Comparison of ENCODE assay signal across 28 cellular contexts in genomic region chr3:4461459-4462090, GRCh38.
"Had no signal": no experiment of that assay in that cellular context is flagged by ENCODE, and none has a peak within 500 bp of the region (broad histone marks: within the 10 kb centered on the region; RNA-seq: fewer than 3 reads in every experiment).

No MANE protein-coding gene starts in this region.

- DNase-seq: activated CD4-positive, alpha-beta T cell treated with anti-CD3 and anti-CD28 coated beads for 36 hours; activated CD4-positive, alpha-beta T cell treated with anti-CD3 and anti-CD28 coated beads, Interleukin-2, amount 10 ng/mL, durations not matched to agents 7 days and 5 days; activated CD4-positive, alpha-beta T cell treated with anti-CD3 and anti-CD28 coated beads, Interleukin-2, amount 50 U/mL, for 48 hours; activated CD8-positive, alpha-beta T cell treated with anti-CD3 and anti-CD28 coated beads, Interleukin-2, amount 10 ng/mL, durations not matched to agents 7 days and 5 days; activated effector memory CD4-positive, alpha-beta T cell treated with anti-CD3 and anti-CD28 coated beads, Interleukin-2, amount 50 U/mL, for 16 hours; activated naive CD4-positive, alpha-beta T cell treated with Interleukin-2 at 50 U/mL for 16 hours; activated T-cell treated with anti-CD3 and anti-CD28 coated beads, Interleukin-2, amount 50 U/mL, for 24 hours; amniotic stem cell; aorta; brain microvascular endothelial cell; central memory CD4-positive, alpha-beta T cell; KG1; MG63; NCI-H1092; NCI-H1436 treated with DMSO at 0.1 percent for 48 hours; NCI-H1694 treated with DMSO at 0.1 percent for 48 hours; NCI-H2029; NCI-H345; NCI-H524 treated with DMSO at 0.1 percent for 48 hours; PC-9; Right ventricle myocardium superior; SW 1271; T-helper 1 cell; T-helper 2 cell; T-helper 9 cell had no signal

- H3K27me3 Mint-ChIP-seq: activated CD4-positive, alpha-beta T cell treated with anti-CD3 and anti-CD28 coated beads for 36 hours; activated CD4-positive, alpha-beta T cell treated with anti-CD3 and anti-CD28 coated beads, Interleukin-2, amount 10 ng/mL, durations not matched to agents 7 days and 5 days; activated naive CD4-positive, alpha-beta T cell treated with anti-CD3 and anti-CD28 coated beads, Interleukin-2, amount 50 U/mL, for 24 hours; activated T-cell treated with anti-CD3 and anti-CD28 coated beads, Interleukin-2, amount 50 U/mL, for 24 hours had no signal

- ATAC-seq: activated CD4-positive, alpha-beta T cell treated with anti-CD3 and anti-CD28 coated beads for 36 hours; activated CD4-positive, CD25-positive, alpha-beta regulatory T cell treated with anti-CD3 and anti-CD28 coated beads, Interleukin-2, amount 50 U/mL, for 24 hours; activated CD8-positive, alpha-beta T cell treated with anti-CD3 and anti-CD28 coated beads, Interleukin-2, amount 10 ng/mL, durations not matched to agents 7 days and 5 days; WTC11 had no signal

- H3K36me3 Mint-ChIP-seq: activated naive CD4-positive, alpha-beta T cell treated with anti-CD3 and anti-CD28 coated beads, Interleukin-2, amount 50 U/mL, for 24 hours; WTC11 had no signal

- H3K27ac Mint-ChIP-seq: activated CD4-positive, alpha-beta T cell treated with anti-CD3 and anti-CD28 coated beads for 36 hours; activated CD4-positive, alpha-beta T cell treated with anti-CD3 and anti-CD28 coated beads, Interleukin-2, amount 10 ng/mL, durations not matched to agents 7 days and 5 days; activated CD8-positive, alpha-beta T cell treated with anti-CD3 and anti-CD28 coated beads, Interleukin-2, amount 10 ng/mL, durations not matched to agents 7 days and 5 days; activated naive CD4-positive, alpha-beta T cell treated with anti-CD3 and anti-CD28 coated beads, Interleukin-2, amount 50 U/mL, for 24 hours; activated T-cell treated with anti-CD3 and anti-CD28 coated beads, Interleukin-2, amount 50 U/mL, for 24 hours; WTC11 had no signal

- H3K9me3 Mint-ChIP-seq: activated CD4-positive, alpha-beta T cell treated with anti-CD3 and anti-CD28 coated beads, Interleukin-2, amount 10 ng/mL, durations not matched to agents 7 days and 5 days; activated naive CD4-positive, alpha-beta T cell treated with anti-CD3 and anti-CD28 coated beads, Interleukin-2, amount 50 U/mL, for 24 hours; activated T-cell treated with anti-CD3 and anti-CD28 coated beads, Interleukin-2, amount 50 U/mL, for 24 hours had no signal

- H3K4me3 Mint-ChIP-seq: activated CD4-positive, alpha-beta T cell treated with anti-CD3 and anti-CD28 coated beads for 36 hours; activated CD4-positive, alpha-beta T cell treated with anti-CD3 and anti-CD28 coated beads, Interleukin-2, amount 10 ng/mL, durations not matched to agents 7 days and 5 days; activated CD8-positive, alpha-beta T cell treated with anti-CD3 and anti-CD28 coated beads, Interleukin-2, amount 10 ng/mL, durations not matched to agents 7 days and 5 days; activated naive CD4-positive, alpha-beta T cell treated with anti-CD3 and anti-CD28 coated beads, Interleukin-2, amount 50 U/mL, for 24 hours; activated T-cell treated with anti-CD3 and anti-CD28 coated beads, Interleukin-2, amount 50 U/mL, for 24 hours; WTC11 had no signal
